In genomic region chr10:129274928-129275474, GRCh38 we compare ENCODE assay signal across 23 cellular contexts.
DNase-seq lines count a peak whose midpoint lies in the region; ATAC-seq and TF ChIP-seq lines count a peak whose summit lies in the region.
"Had no signal": no experiment of that assay in that cellular context is flagged by ENCODE, and none has a peak within 500 bp of the region (broad histone marks: within the 10 kb centered on the region; RNA-seq: fewer than 3 reads in every experiment).

No MANE protein-coding gene starts in this region.

- no peaks in the 10 kb centered on the region for H3K9me3 ChIP-seq in NT2/D1 (ENCODE audit: insufficient read depth, low read length)
- H3K9me3 ChIP-seq in esophagus squamous epithelium = peaks cover 0 to 5% (median 0%) of the 10 kb centered on the region in 3 donors
- H3K9me3 ChIP-seq: gastrocnemius medialis, mucosa of descending colon, neutrophil had no signal

- intact Hi-C loops in esophagus squamous epithelium (cut with DNase I) = no loop called here

- DNase-seq in GM12865 (ENCODE audit: low read depth) = no peak
- peak; percentile 15 for DNase-seq in NT2/D1 (ENCODE audit: low read depth, low spot score)
- DNase-seq in iPS DF 4.7 (ENCODE audit: extremely low read depth, low spot score) = peak; percentile 33
- DNase-seq in esophagus squamous epithelium (lab: John Stamatoyannopoulos, UW) = no peak
- DNase-seq in NCI-H226 = no peak
- DNase-seq in kidney glomerular epithelial cell (lab: John Stamatoyannopoulos, UW) = no peak
- DNase-seq: activated CD4-positive, alpha-beta T cell treated with anti-CD3 and anti-CD28 coated beads, Interleukin-2, amount 10 ng/mL, durations not matched to agents 24 days and 14 days; activated CD8-positive, alpha-beta memory T cell treated with anti-CD3 and anti-CD28 coated beads, Interleukin-2, amount 50 U/mL, for 4 hours; activated gamma-delta T cell; amniotic stem cell; caudate nucleus; CD4-positive, alpha-beta memory T cell; DMS79; dorsolateral prefrontal cortex; gastrocnemius medialis; left ventricle myocardium superior; mucosa of descending colon; NCI-H1930; RPMI8226; SW 1271 had no signal

- H3K27ac ChIP-seq in 22Rv1 (no peak overlapping the region), esophagus squamous epithelium (no peak overlapping the region)
- H3K27ac ChIP-seq: dorsolateral prefrontal cortex, gastrocnemius medialis, neutrophil had no signal

- H3K27me3 ChIP-seq in NT2/D1 (ENCODE audit: insufficient read depth, insufficient read length) = no peaks in the 10 kb centered on the region
- H3K27me3 ChIP-seq in esophagus squamous epithelium = no peaks in the 10 kb centered on the region
- H3K27me3 ChIP-seq: gastrocnemius medialis, neutrophil had no signal

- H3K4me3 ChIP-seq in GM12865 (ENCODE audit: low read depth, low read length) = no peak overlapping the region
- no peak overlapping the region for H3K4me3 ChIP-seq in NT2/D1 (ENCODE audit: insufficient read length, low read depth)
- no peak overlapping the region for H3K4me3 ChIP-seq in esophagus squamous epithelium
- H3K4me3 ChIP-seq: dorsolateral prefrontal cortex, gastrocnemius medialis, mucosa of descending colon had no signal

- H3K36me3 ChIP-seq in NT2/D1 (ENCODE audit: insufficient read depth, insufficient read length, low read length) (no peaks in the 10 kb centered on the region), esophagus squamous epithelium (no peaks in the 10 kb centered on the region)
- H3K36me3 ChIP-seq: gastrocnemius medialis, neutrophil had no signal

- H3K4me1 ChIP-seq in NT2/D1 (ENCODE audit: insufficient read depth, insufficient read length) (no peaks in the 10 kb centered on the region), esophagus squamous epithelium (peaks cover 0 to 4% (median 0%) of the 10 kb centered on the region in 3 donors)
- H3K4me1 ChIP-seq: gastrocnemius medialis had no signal

- ATAC-seq in GM18858 (IDR thresholded peaks at IDR 0.05; ENCODE audit: unreplicated experiment) = no peak
- ATAC-seq: gastrocnemius medialis, left ventricle myocardium superior, mucosa of descending colon had no signal

- WGBS in esophagus squamous epithelium, 2 donors = 75 to 84% methylated on average over 6 to 8 of the region's 8 CpGs

- H3K9ac ChIP-seq in NT2/D1 (ENCODE audit: insufficient read length, low read depth) = no peak overlapping the region

- no peak for TF ChIP-seq POLR2A in esophagus squamous epithelium (IDR thresholded peaks at IDR 0.05)

- TF ChIP-seq CTCF in 22Rv1 (IDR thresholded peaks at IDR 0.05) (0 out of 2 replicates have a peak, but pooled peaks have one; percentile 6), GM12865 (IDR thresholded peaks at IDR 0.05; ENCODE audit: insufficient read depth, low read depth, low read length, missing control alignments) (peak; percentile 11), esophagus squamous epithelium (IDR thresholded peaks at IDR 0.05) (no peak)

Comparison
In these comparisons a context has a peak if more than half of its experiments do, and no peak if none do; other contexts are left out.
1. CTCF ChIP-seq: peak in 22Rv1 (single experiment) and GM12865 (single experiment); none in esophagus squamous epithelium (0 of 6).
2. DNase-seq: peak in NT2/D1 (single experiment) and iPS DF 4.7 (single experiment); none in GM12865 (single experiment), esophagus squamous epithelium (single experiment), NCI-H226 (single experiment) and kidney glomerular epithelial cell (single experiment).